1 cellular context compared by ENCODE assay signal in the genomic region with DNA sequence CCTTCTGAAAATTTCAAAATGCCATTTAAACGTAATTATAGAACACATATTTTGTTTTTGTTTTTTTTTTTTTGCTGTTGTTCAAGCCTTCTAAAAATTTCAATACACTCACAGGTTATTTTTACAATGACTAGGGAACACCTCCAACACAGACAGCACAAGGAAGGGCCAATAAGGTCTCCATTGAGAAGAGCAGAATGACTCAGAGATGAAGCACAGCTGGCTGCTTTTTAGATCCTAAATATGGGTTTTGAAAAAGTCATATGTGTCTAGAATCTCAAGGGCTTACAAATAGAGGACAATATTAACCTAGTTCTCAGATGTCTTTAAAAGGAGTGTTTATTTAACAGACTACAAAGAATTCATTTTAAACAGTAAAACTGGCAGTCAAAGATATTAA.
TF ChIP-seq lines count a peak whose summit lies in the region.

No MANE protein-coding gene starts in this region.

TF ChIP-seq in IMR-90, 13 proteins besides CTCF, POLR2A, EP300 and RAD21 (continued from another document):
- TF ChIP-seq, protein P1, sequence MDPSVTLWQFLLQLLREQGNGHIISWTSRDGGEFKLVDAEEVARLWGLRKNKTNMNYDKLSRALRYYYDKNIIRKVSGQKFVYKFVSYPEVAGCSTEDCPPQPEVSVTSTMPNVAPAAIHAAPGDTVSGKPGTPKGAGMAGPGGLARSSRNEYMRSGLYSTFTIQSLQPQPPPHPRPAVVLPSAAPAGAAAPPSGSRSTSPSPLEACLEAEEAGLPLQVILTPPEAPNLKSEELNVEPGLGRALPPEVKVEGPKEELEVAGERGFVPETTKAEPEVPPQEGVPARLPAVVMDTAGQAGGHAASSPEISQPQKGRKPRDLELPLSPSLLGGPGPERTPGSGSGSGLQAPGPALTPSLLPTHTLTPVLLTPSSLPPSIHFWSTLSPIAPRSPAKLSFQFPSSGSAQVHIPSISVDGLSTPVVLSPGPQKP (IDR thresholded peaks at IDR 0.05; ENCODE audit: borderline replicate concordance, low read depth, low read length), result no peak
- no peak for TF ChIP-seq CEBPB (IDR thresholded peaks at IDR 0.05; ENCODE audit: low read depth, low read length)
TF ChIP-seq in IMR-90: peak in this region for 0.
